16 cellular contexts compared by ENCODE assay signal in genomic region chr2:156005531-156005930, GRCh38.
A peak's percentile ranks its signal among the peaks of the same experiment; 100 is the strongest.
DNase-seq lines count a peak whose midpoint lies in the region; ATAC-seq and TF ChIP-seq lines count a peak whose summit lies in the region.
"Had no signal": no experiment of that assay in that cellular context is flagged by ENCODE, and none has a peak within 500 bp of the region (broad histone marks: within the 10 kb centered on the region; RNA-seq: fewer than 3 reads in every experiment).

No MANE protein-coding gene starts in this region.

- 83 to 88% methylated on average over 2 to 7 of the region's 7 CpGs for WGBS in upper lobe of left lung, 2 donors

- peak in 1 of 2 donors; percentile 30 for ATAC-seq in lower lobe of right lung
- peak; percentile 34 to 50 for ATAC-seq in upper lobe of left lung (ENCODE audit: low FRiP score in 2 of 2)
- ATAC-seq: Panc1 had no signal

- TF ChIP-seq EP300 in upper lobe of left lung (IDR thresholded peaks at IDR 0.05) = no peak

- TF ChIP-seq CTCF in lower lobe of right lung (IDR thresholded peaks at IDR 0.05) (no peak), upper lobe of left lung (IDR thresholded peaks at IDR 0.05) (no peak), GM10266 (IDR thresholded peaks at IDR 0.05; ENCODE audit: control insufficient read depth, insufficient read depth, low read depth, missing control alignments) (no peak)

- H3K4me1 ChIP-seq in lower lobe of right lung (no peaks in the 10 kb centered on the region), upper lobe of left lung (no peaks in the 10 kb centered on the region)

- H3K27me3 ChIP-seq in lower lobe of right lung (ENCODE audit: low read depth) (no peaks in the 10 kb centered on the region), upper lobe of left lung (no peaks in the 10 kb centered on the region)

- H3K9me3 ChIP-seq in lower lobe of right lung (no peaks in the 10 kb centered on the region), upper lobe of left lung (no peaks in the 10 kb centered on the region)
- H3K9me3 ChIP-seq: SK-N-SH had no signal

- H3K27ac ChIP-seq in lower lobe of right lung (no peak overlapping the region), upper lobe of left lung (no peak overlapping the region)
- H3K27ac ChIP-seq: 22Rv1 had no signal

- TF ChIP-seq POLR2A in upper lobe of left lung (IDR thresholded peaks at IDR 0.05) = no peak

- no peak overlapping the region for H3K4me3 ChIP-seq in lower lobe of right lung
- H3K4me3 ChIP-seq in upper lobe of left lung = no peak overlapping the region

- DNase-seq in NCI-H1417 (lab: John Stamatoyannopoulos, UW) (peak in 2 of 3 experiments; percentile 27 to 55), NCI-H1417 treated with DMSO at 0.1 percent for 48 hours (lab: John Stamatoyannopoulos, UW) (no peak), NCI-H774 (lab: John Stamatoyannopoulos, UW) (peak; percentile 36), lower lobe of right lung (peak; percentile 32), upper lobe of left lung (peak in 1 of 2 donors; percentile 52), NCI-H1694 treated with DMSO at 0.1 percent for 48 hours (lab: John Stamatoyannopoulos, UW) (no peak), GM10266 (ENCODE audit: extremely low spot score) (no peak), NCI-H510A (lab: John Stamatoyannopoulos, UW) (no peak)
- DNase-seq: DMS79 treated with DMSO at 0.1 percent for 48 hours, KG1, NCI-H1105 treated with DMSO at 0.1 percent for 48 hours, NCI-H2029 treated with DMSO at 0.1 percent for 48 hours, NCI-H2171, SK-N-SH had no signal

- intact Hi-C loops in lower lobe of right lung (cut with DNase I) = no loop called here

- H3K36me3 ChIP-seq in lower lobe of right lung = no peaks in the 10 kb centered on the region
- H3K36me3 ChIP-seq in upper lobe of left lung = no peaks in the 10 kb centered on the region

Comparison
In these comparisons a context has a peak if more than half of its experiments do, and no peak if none do; other contexts are left out.
1. DNase-seq: peak in NCI-H1417 (2 of 3), NCI-H774 (single experiment) and lower lobe of right lung (single experiment); none in NCI-H1417 treated with DMSO at 0.1 percent for 48 hours (single experiment), NCI-H1694 treated with DMSO at 0.1 percent for 48 hours (single experiment), GM10266 (single experiment) and NCI-H510A (single experiment).